1 cellular context compared by ENCODE assay signal in genomic region chr3:12508316-12508715, GRCh38.
TF ChIP-seq lines count a peak whose summit lies in the region.

No MANE protein-coding gene starts in this region.

TF ChIP-seq in IMR-90, 13 proteins besides CTCF, POLR2A, EP300 and RAD21 (continued from another document):
- TF ChIP-seq USF2 (IDR thresholded peaks at IDR 0.05; ENCODE audit: low read depth, low read length), result no peak
